16 cellular contexts compared by ENCODE assay signal in the genomic region with DNA sequence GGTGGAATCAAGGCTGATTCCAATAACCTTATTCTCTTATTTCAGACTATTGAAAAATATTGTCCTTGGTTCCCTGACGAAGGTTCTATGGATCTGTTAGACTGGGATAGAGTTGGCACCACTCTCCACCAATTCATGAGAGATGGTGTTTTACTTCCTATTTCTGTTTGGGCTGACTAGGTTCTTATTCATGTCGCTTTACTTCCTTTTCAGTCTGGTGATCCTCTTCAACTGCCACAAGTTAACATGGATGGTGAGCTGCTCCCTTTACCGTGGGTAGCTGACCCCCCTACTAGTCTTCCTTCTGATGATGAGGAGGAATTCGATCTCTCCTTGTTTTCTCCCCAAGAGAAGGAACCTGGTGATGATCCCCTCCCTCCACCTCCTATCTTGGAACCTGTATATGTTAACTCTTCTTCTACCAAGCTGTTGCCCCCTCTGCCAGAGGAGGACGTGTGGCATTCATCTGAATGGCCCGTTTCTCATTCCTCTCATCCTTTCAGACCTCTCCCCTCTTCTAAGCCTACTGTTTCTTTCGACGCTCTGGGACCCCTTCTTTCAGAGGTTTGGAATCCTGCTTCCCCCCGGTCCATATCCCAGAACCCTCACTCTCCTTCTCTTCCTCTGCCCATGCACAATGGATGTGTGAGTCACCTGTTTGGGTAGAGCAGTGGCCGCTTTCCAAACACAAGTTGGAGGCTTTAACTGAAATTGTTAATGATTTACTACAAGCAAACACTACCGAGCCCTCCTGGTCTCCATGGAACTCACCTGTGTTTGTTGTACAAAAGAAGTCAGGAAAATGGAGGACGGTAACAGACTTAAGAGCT. TPM values are rescaled to one million over a fixed set of nuclear protein-coding genes. Genes with fewer than 3 reads are reported as not detected.
DNase-seq lines count a peak whose midpoint lies in the region; ATAC-seq and TF ChIP-seq lines count a peak whose summit lies in the region.
"Had no signal": no experiment of that assay in that cellular context is flagged by ENCODE, and none has a peak within 500 bp of the region (broad histone marks: within the 10 kb centered on the region; RNA-seq: fewer than 3 reads in every experiment).

No MANE protein-coding gene starts in this region.

- no peak for ATAC-seq in stimulated activated naive B cell treated with anti-CD40 and anti-IgM and Interleukin-4, amounts not matched to agents 10 μg/mL and 1 μg/mL and 100 μg/mL, for 72 hours (replicated peaks)
- no peak for ATAC-seq in HG03175 (IDR thresholded peaks at IDR 0.05; ENCODE audit: unreplicated experiment)

- no peak for TF ChIP-seq EP300 in suprapubic skin (IDR thresholded peaks at IDR 0.05)

- no peak overlapping the region for H3K9ac ChIP-seq in endocrine pancreas (ENCODE audit: control insufficient read depth, insufficient read depth, low read length)
- H3K9ac ChIP-seq in mucosa of rectum (ENCODE audit: low read depth in 1 of 2, low read length in 2 of 2), result peak overlapping the region; percentile 55 to 56

- peaks cover 79% of the 10 kb centered on the region for H3K4me1 Mint-ChIP-seq in Calu3 (ENCODE audit: low read depth, unreplicated experiment)
- peaks cover 6 to 7% of the 10 kb centered on the region in 2 donors for H3K4me1 Mint-ChIP-seq in stimulated activated naive B cell treated with anti-CD40 and anti-IgM and Interleukin-4, amounts not matched to agents 10 μg/mL and 1 μg/mL and 100 μg/mL, for 72 hours

- peak overlapping the region; percentile 67 for H3K4me3 ChIP-seq in endocrine pancreas (ENCODE audit: control insufficient read depth, insufficient read depth, low read length)
- H3K4me3 ChIP-seq in mucosa of rectum (ENCODE audit: low read length in 2 of 2), result peak overlapping the region; percentile 31 to 54
- no peak overlapping the region for H3K4me3 ChIP-seq in suprapubic skin
- H3K4me3 ChIP-seq: right atrium auricular region had no signal

- TSS peak; percentile 38 for BruUV-seq in Calu3 (replicated peaks; lab: Mats Ljungman, UMichigan)

- no peaks in the 10 kb centered on the region for H3K9me3 ChIP-seq in endocrine pancreas (ENCODE audit: control insufficient read depth, low read length)
- no peaks in the 10 kb centered on the region for H3K9me3 ChIP-seq in mucosa of rectum (ENCODE audit: control insufficient read depth in 2 of 2, low read length in 2 of 2)
- H3K9me3 ChIP-seq in suprapubic skin, result no peaks in the 10 kb centered on the region
- H3K9me3 ChIP-seq: right atrium auricular region had no signal

- H3K36me3 ChIP-seq in endocrine pancreas (ENCODE audit: control insufficient read depth, insufficient read depth, low read length) (no peaks in the 10 kb centered on the region), mucosa of rectum (ENCODE audit: control insufficient read depth in 2 of 2, insufficient read depth in 2 of 2, low read length in 2 of 2) (no peaks in the 10 kb centered on the region), suprapubic skin (no peaks in the 10 kb centered on the region)
- H3K36me3 ChIP-seq: right atrium auricular region had no signal

- peaks cover 17% of the 10 kb centered on the region for H3K36me3 Mint-ChIP-seq in Calu3 (ENCODE audit: insufficient read depth, unreplicated experiment)
- H3K36me3 Mint-ChIP-seq in stimulated activated naive B cell treated with anti-CD40 and anti-IgM and Interleukin-4, amounts not matched to agents 10 μg/mL and 1 μg/mL and 100 μg/mL, for 72 hours, result peaks cover 0 to 6% of the 10 kb centered on the region in 2 donors

- peak overlapping the region; percentile 79 to 81 for H3K27ac ChIP-seq in mucosa of rectum (ENCODE audit: low read depth in 2 of 2, low read length in 2 of 2)
- H3K27ac ChIP-seq in suprapubic skin, result no peak overlapping the region

- H3K27me3 ChIP-seq in endocrine pancreas (ENCODE audit: control insufficient read depth, insufficient read depth, low read length) (no peaks in the 10 kb centered on the region), mucosa of rectum (ENCODE audit: control insufficient read depth in 2 of 2, insufficient read depth in 2 of 2, low read length in 2 of 2) (no peaks in the 10 kb centered on the region), suprapubic skin (no peaks in the 10 kb centered on the region)
- H3K27me3 ChIP-seq: right atrium auricular region had no signal

- TF ChIP-seq CTCF in Calu3 (IDR thresholded peaks at IDR 0.05; ENCODE audit: unreplicated experiment) (no peak), suprapubic skin (IDR thresholded peaks at IDR 0.05) (no peak)

- intact Hi-C loops in Calu3 (cut with micrococcal nuclease; ENCODE audit: unreplicated experiment), result no loop called here

- in situ Hi-C loops in G401 (cut with HindIII; ENCODE audit: low sequenced_read_pairs), result no loop called here

- peaks cover 5% of the 10 kb centered on the region for H3K4me1 ChIP-seq in endocrine pancreas (ENCODE audit: control insufficient read depth, insufficient read depth, low read length)
- peaks cover 0 to 24% of the 10 kb centered on the region in 2 donors for H3K4me1 ChIP-seq in mucosa of rectum (ENCODE audit: control insufficient read depth in 2 of 2, insufficient read depth in 2 of 2, low read length in 2 of 2)
- H3K4me1 ChIP-seq in suprapubic skin, result peaks cover 4% of the 10 kb centered on the region

- H3K4me3 Mint-ChIP-seq in Calu3 (ENCODE audit: low read depth, unreplicated experiment), result peak overlapping the region; percentile 53
- H3K4me3 Mint-ChIP-seq in stimulated activated naive B cell treated with anti-CD40 and anti-IgM and Interleukin-4, amounts not matched to agents 10 μg/mL and 1 μg/mL and 100 μg/mL, for 72 hours, result no peak overlapping the region
- H3K4me3 Mint-ChIP-seq: stimulated activated naive CD8-positive, alpha-beta T cell treated with anti-CD3 and anti-CD28 coated beads, Interleukin-15, Interleukin-2, amounts not matched to agents 100 ng/mL and 50 ng/mL, for 24 hours; T-helper 1 cell treated with Interleukin-12 subunit alpha and Interleukin-12 subunit beta and Interleukin-4 antibody, amounts not matched to agents 30 μg/mL and 1 μg/mL, for 36 hours had no signal

- no peaks in the 10 kb centered on the region for H3K9me3 Mint-ChIP-seq in Calu3 (ENCODE audit: low read depth, unreplicated experiment)
- H3K9me3 Mint-ChIP-seq in stimulated activated naive B cell treated with anti-CD40 and anti-IgM and Interleukin-4, amounts not matched to agents 10 μg/mL and 1 μg/mL and 100 μg/mL, for 72 hours, result peaks cover 0 to 8% of the 10 kb centered on the region in 2 donors
- H3K9me3 Mint-ChIP-seq: stimulated activated naive CD8-positive, alpha-beta T cell treated with anti-CD3 and anti-CD28 coated beads, Interleukin-15, Interleukin-2, amounts not matched to agents 100 ng/mL and 50 ng/mL, for 24 hours; T-helper 1 cell treated with Interleukin-12 subunit alpha and Interleukin-12 subunit beta and Interleukin-4 antibody, amounts not matched to agents 30 μg/mL and 1 μg/mL, for 36 hours had no signal

- no peaks in the 10 kb centered on the region for H3K27me3 Mint-ChIP-seq in Calu3 (ENCODE audit: unreplicated experiment)
- peaks cover 5 to 11% of the 10 kb centered on the region in 2 donors for H3K27me3 Mint-ChIP-seq in stimulated activated naive B cell treated with anti-CD40 and anti-IgM and Interleukin-4, amounts not matched to agents 10 μg/mL and 1 μg/mL and 100 μg/mL, for 72 hours
- H3K27me3 Mint-ChIP-seq: brain; stimulated activated naive CD8-positive, alpha-beta T cell treated with anti-CD3 and anti-CD28 coated beads, Interleukin-15, Interleukin-2, amounts not matched to agents 100 ng/mL and 50 ng/mL, for 24 hours had no signal

- peak; percentile 77 for DNase-seq in Calu3
- peak; percentile 58 for DNase-seq in MV-4-11 (lab: John Stamatoyannopoulos, UW)
- DNase-seq in stimulated activated naive B cell treated with anti-CD40 and anti-IgM and Interleukin-4, amounts not matched to agents 10 μg/mL and 1 μg/mL and 100 μg/mL, for 72 hours, result no peak
- no peak for DNase-seq in suprapubic skin (ENCODE audit: low spot score in 2 of 2)
- no peak for DNase-seq in G401 (ENCODE audit: low spot score)
- DNase-seq: activated effector memory CD4-positive, alpha-beta T cell treated with Interleukin-2 at 50 U/mL for 16 hours; erythroblast; hippocampal formation; NCI-H2171 had no signal

- no peak for TF ChIP-seq POLR2A in suprapubic skin (IDR thresholded peaks at IDR 0.05)

- CTCF ChIA-PET in Calu3 (lab: Charles Lee), result interaction anchor here (0.7 to 2.6 kb wide), 4 partner anchors 11 to 589 kb away, joined by 3 to 15 read pairs (median 4); no protein-coding TSS in a partner anchor

- H3K27ac Mint-ChIP-seq in Calu3 (ENCODE audit: unreplicated experiment), result peak overlapping the region; percentile 96
- no peak overlapping the region for H3K27ac Mint-ChIP-seq in stimulated activated naive B cell treated with anti-CD40 and anti-IgM and Interleukin-4, amounts not matched to agents 10 μg/mL and 1 μg/mL and 100 μg/mL, for 72 hours
- H3K27ac Mint-ChIP-seq: stimulated activated naive CD8-positive, alpha-beta T cell treated with anti-CD3 and anti-CD28 coated beads, Interleukin-15, Interleukin-2, amounts not matched to agents 100 ng/mL and 50 ng/mL, for 24 hours; T-helper 1 cell treated with Interleukin-12 subunit alpha and Interleukin-12 subunit beta and Interleukin-4 antibody, amounts not matched to agents 30 μg/mL and 1 μg/mL, for 36 hours had no signal

- WGBS in suprapubic skin, result 84% methylated on average over 12 of the region's 12 CpGs

RNA-seq across cellular contexts. Expression of gene CNOT11, which starts 13.5 kb away (rescaled TPM):
- 67.7 and 74.5 TPM in 2 replicates for total RNA-seq in Calu3 (2022)
- 10 to 100 TPM; 24.9 to 32.7 (median 28.6) TPM for total RNA-seq in suprapubic skin
- total RNA-seq in G401 (2014; rRNA removed; shearing (Covaris generic)), result 82.5 and 89.0 TPM in 2 replicates

Comparison
In these comparisons a context has a peak if more than half of its experiments do, and no peak if none do; other contexts are left out.
1. DNase-seq: peak in Calu3 (single experiment) and MV-4-11 (single experiment); none in stimulated activated naive B cell treated with anti-CD40 and anti-IgM and Interleukin-4, amounts not matched to agents 10 μg/mL and 1 μg/mL and 100 μg/mL, for 72 hours (single experiment), suprapubic skin (0 of 2) and G401 (single experiment).